ENCODE assay signal across 8 cellular contexts in genomic region chr3:187739125-187739560, GRCh38. TPM values are rescaled to one million over a fixed set of nuclear protein-coding genes. Genes with fewer than 3 reads are reported as not detected.
DNase-seq lines count a peak whose midpoint lies in the region; ATAC-seq and TF ChIP-seq lines count a peak whose summit lies in the region.
"Had no signal": no experiment of that assay in that cellular context is flagged by ENCODE, and none has a peak within 500 bp of the region (broad histone marks: within the 10 kb centered on the region; RNA-seq: fewer than 3 reads in every experiment).

No MANE protein-coding gene starts in this region.

- no peaks in the 10 kb centered on the region for H3K9me3 Mint-ChIP-seq in activated T-helper 2 cell treated with anti-CD3 and anti-CD28 coated beads, Interferon-gamma antibody, Interleukin-2, Interleukin-4, amounts not matched to agents 10 μg/mL and 5 μg/mL and 100 μg/mL, durations not matched to agents 14 hours and 24 hours and 36 hours
- peaks cover 7% of the 10 kb centered on the region for H3K9me3 Mint-ChIP-seq in glutamatergic neuron (ENCODE audit: unreplicated experiment)

- peaks cover 99% of the 10 kb centered on the region for H3K79me2 ChIP-seq in Karpas-422 (ENCODE audit: low read length)

- H3K4me2 ChIP-seq in Karpas-422 (ENCODE audit: low read depth, low read length, poor library complexity, severe bottlenecking): peak overlapping the region; percentile 93

- H3K9ac ChIP-seq in Karpas-422 (ENCODE audit: low read length): peak overlapping the region; percentile 97

- intact Hi-C loops in activated T-helper 2 cell treated with anti-CD3 and anti-CD28 coated beads, Interferon-gamma antibody, Interleukin-2, Interleukin-4, amounts not matched to agents 10 μg/mL and 5 μg/mL and 100 μg/mL, durations not matched to agents 14 hours and 24 hours and 36 hours (cut with micrococcal nuclease): loop anchor here (1.0 to 2.0 kb wide), 3 partner anchors 662 to 1498 kb away; no protein-coding TSS in a partner anchor
- intact Hi-C loops in prostate gland (cut with DNase I): loop anchor here (5.0 kb wide), 1 partner anchor 1408 kb away; no protein-coding TSS in a partner anchor

- H3K4me1 Mint-ChIP-seq in activated T-helper 2 cell treated with anti-CD3 and anti-CD28 coated beads, Interferon-gamma antibody, Interleukin-2, Interleukin-4, amounts not matched to agents 10 μg/mL and 5 μg/mL and 100 μg/mL, durations not matched to agents 14 hours and 24 hours and 36 hours (ENCODE audit: low read depth): peaks cover 38% of the 10 kb centered on the region
- H3K4me1 Mint-ChIP-seq in glutamatergic neuron (ENCODE audit: low read depth, unreplicated experiment): peaks cover 11% of the 10 kb centered on the region

- peak overlapping the region; percentile 85 for H3K4me3 ChIP-seq in Karpas-422 (ENCODE audit: low read length)
- peak overlapping the region; percentile 68 to 83 for H3K4me3 ChIP-seq in prostate gland
- H3K4me3 ChIP-seq in SJCRH30: no peak overlapping the region

- no peak for TF ChIP-seq POLR2A in prostate gland (IDR thresholded peaks at IDR 0.05)

- H3K27me3 ChIP-seq in Karpas-422 (ENCODE audit: low read length) (no peaks in the 10 kb centered on the region), prostate gland (replicated peaks; ENCODE audit: insufficient read depth) (no peaks in the 10 kb centered on the region), foreskin keratinocyte (no peaks in the 10 kb centered on the region), SJCRH30 (no peaks in the 10 kb centered on the region)

- H3K4me3 Mint-ChIP-seq in activated T-helper 2 cell treated with anti-CD3 and anti-CD28 coated beads, Interferon-gamma antibody, Interleukin-2, Interleukin-4, amounts not matched to agents 10 μg/mL and 5 μg/mL and 100 μg/mL, durations not matched to agents 14 hours and 24 hours and 36 hours (ENCODE audit: low read depth): peak overlapping the region; percentile 94
- peak overlapping the region; percentile 89 for H3K4me3 Mint-ChIP-seq in glutamatergic neuron (ENCODE audit: unreplicated experiment)

- no peak overlapping the region for H2AFZ ChIP-seq in Karpas-422 (ENCODE audit: low read length)

- peaks cover 7% of the 10 kb centered on the region for H3K36me3 Mint-ChIP-seq in activated T-helper 2 cell treated with anti-CD3 and anti-CD28 coated beads, Interferon-gamma antibody, Interleukin-2, Interleukin-4, amounts not matched to agents 10 μg/mL and 5 μg/mL and 100 μg/mL, durations not matched to agents 14 hours and 24 hours and 36 hours (ENCODE audit: low read depth)
- no peaks in the 10 kb centered on the region for H3K36me3 Mint-ChIP-seq in glutamatergic neuron (ENCODE audit: unreplicated experiment)

- H4K20me1 ChIP-seq in Karpas-422 (ENCODE audit: insufficient read depth, low read depth, low read length): peaks cover 73% of the 10 kb centered on the region

- no peaks in the 10 kb centered on the region for H3K9me2 ChIP-seq in Karpas-422 (replicated peaks; ENCODE audit: insufficient read depth, low read length)

- DNase-seq in Karpas-422 (no peak), glutamatergic neuron (peak; percentile 60), prostate gland (ENCODE audit: low spot score) (no peak), foreskin keratinocyte (no peak), SJCRH30 (no peak)
- DNase-seq in activated T-helper 2 cell treated with anti-CD3 and anti-CD28 coated beads, Interferon-gamma antibody, Interleukin-2, Interleukin-4, amounts not matched to agents 10 μg/mL and 5 μg/mL and 100 μg/mL, durations not matched to agents 14 hours and 24 hours and 36 hours (ENCODE audit: low spot score): peak; percentile 32

- TF ChIP-seq CTCF in glutamatergic neuron (IDR thresholded peaks at IDR 0.05; ENCODE audit: partially characterized antibody, unreplicated experiment) (no peak), prostate gland (IDR thresholded peaks at IDR 0.05) (no peak), foreskin keratinocyte (conservative IDR thresholded peaks at IDR 0.05) (no peak)

- peak overlapping the region; percentile 70 for H3K27ac Mint-ChIP-seq in activated T-helper 2 cell treated with anti-CD3 and anti-CD28 coated beads, Interferon-gamma antibody, Interleukin-2, Interleukin-4, amounts not matched to agents 10 μg/mL and 5 μg/mL and 100 μg/mL, durations not matched to agents 14 hours and 24 hours and 36 hours
- peak overlapping the region; percentile 68 for H3K27ac Mint-ChIP-seq in glutamatergic neuron (ENCODE audit: unreplicated experiment)

- H3K36me3 ChIP-seq in Karpas-422 (ENCODE audit: insufficient read depth, low read length): peaks cover 76% of the 10 kb centered on the region
- H3K36me3 ChIP-seq in prostate gland: no peaks in the 10 kb centered on the region
- no peaks in the 10 kb centered on the region for H3K36me3 ChIP-seq in SJCRH30

- peaks cover 89% of the 10 kb centered on the region for H3K4me1 ChIP-seq in Karpas-422 (ENCODE audit: low read length)
- H3K4me1 ChIP-seq in prostate gland (replicated peaks): peaks cover 3% of the 10 kb centered on the region
- H3K4me1 ChIP-seq in foreskin keratinocyte: peaks cover 13% of the 10 kb centered on the region
- no peaks in the 10 kb centered on the region for H3K4me1 ChIP-seq in SJCRH30

- ATAC-seq in foreskin keratinocyte (no peak), GM21619 (IDR thresholded peaks at IDR 0.05; ENCODE audit: unreplicated experiment) (no peak)

- H3K9me3 ChIP-seq in Karpas-422 (ENCODE audit: low read length): no peaks in the 10 kb centered on the region
- H3K9me3 ChIP-seq in prostate gland: no peaks in the 10 kb centered on the region
- H3K9me3 ChIP-seq in SJCRH30 (replicated peaks): no peaks in the 10 kb centered on the region

- peak overlapping the region; percentile 98 for H3K27ac ChIP-seq in Karpas-422 (ENCODE audit: low read length)
- peak overlapping the region; percentile 96 to 97 for H3K27ac ChIP-seq in prostate gland
- no peak overlapping the region for H3K27ac ChIP-seq in foreskin keratinocyte
- no peak overlapping the region for H3K27ac ChIP-seq in SJCRH30

- under 1% methylated on average over 21 of the region's 21 CpGs for WGBS in prostate gland

- H3K27me3 Mint-ChIP-seq in activated T-helper 2 cell treated with anti-CD3 and anti-CD28 coated beads, Interferon-gamma antibody, Interleukin-2, Interleukin-4, amounts not matched to agents 10 μg/mL and 5 μg/mL and 100 μg/mL, durations not matched to agents 14 hours and 24 hours and 36 hours (ENCODE audit: low read depth): peaks cover 12% of the 10 kb centered on the region
- H3K27me3 Mint-ChIP-seq in glutamatergic neuron (ENCODE audit: unreplicated experiment): peaks cover 10% of the 10 kb centered on the region

RNA-seq across cellular contexts. Expression of gene BCL6, which starts 6.1 kb away (rescaled TPM):
- 488 and 569 TPM in 2 replicates for total RNA-seq in Karpas-422 (2014; rRNA removed; shearing (Covaris generic); ENCODE audit: low replicate concordance)
- total RNA-seq in activated T-helper 2 cell treated with anti-CD3 and anti-CD28 coated beads, Interferon-gamma antibody, Interleukin-2, Interleukin-4, amounts not matched to agents 10 μg/mL and 5 μg/mL and 100 μg/mL, durations not matched to agents 14 hours and 24 hours and 36 hours: 12.0 and 16.5 TPM in 2 replicates
- total RNA-seq in glutamatergic neuron (ENCODE audit: unreplicated experiment): 2.5 TPM
- 100 to 1,000 TPM in 1 of 2 donors, 10 to 100 TPM in 1; 50.1 to 105 TPM for total RNA-seq in prostate gland
- total RNA-seq in foreskin keratinocyte: 7.1 and 7.7 TPM in 2 replicates
- 1.9 and 2.3 TPM in 2 replicates for polyA plus RNA-seq in foreskin keratinocyte
- total RNA-seq in SJCRH30 (2014; rRNA removed; shearing (Covaris generic)): 0.65 and 0.76 TPM in 2 replicates

RNA-seq across cellular contexts. Expression of gene RTP2, which starts 36.8 kb away (rescaled TPM):
- total RNA-seq in Karpas-422 (2014; rRNA removed; shearing (Covaris generic); ENCODE audit: low replicate concordance): not detected in 2 replicates
- not detected in 2 replicates for total RNA-seq in activated T-helper 2 cell treated with anti-CD3 and anti-CD28 coated beads, Interferon-gamma antibody, Interleukin-2, Interleukin-4, amounts not matched to agents 10 μg/mL and 5 μg/mL and 100 μg/mL, durations not matched to agents 14 hours and 24 hours and 36 hours
- total RNA-seq in glutamatergic neuron (ENCODE audit: unreplicated experiment) (not detected), prostate gland (not detected), foreskin keratinocyte (not detected in 2 replicates)
- not detected in 2 replicates for polyA plus RNA-seq in foreskin keratinocyte
- total RNA-seq in SJCRH30 (2014; rRNA removed; shearing (Covaris generic)): not detected in 2 replicates
- total RNA-seq: T-helper 2 cell treated with Interferon-gamma antibody and Interleukin-4, amounts not matched to agents 100 ng/mL and 5 ng/mL, for 36 hours had no signal

Comparison
In these comparisons a context has a peak if more than half of its experiments do, and no peak if none do; other contexts are left out.
1. DNase-seq: peak in activated T-helper 2 cell treated with anti-CD3 and anti-CD28 coated beads, Interferon-gamma antibody, Interleukin-2, Interleukin-4, amounts not matched to agents 10 μg/mL and 5 μg/mL and 100 μg/mL, durations not matched to agents 14 hours and 24 hours and 36 hours (single experiment) and glutamatergic neuron (single experiment); none in Karpas-422 (single experiment), prostate gland (single experiment), foreskin keratinocyte (0 of 2) and SJCRH30 (0 of 2).
2. H3K27ac ChIP-seq: peak in Karpas-422 (single experiment) and prostate gland (2 of 2); none in foreskin keratinocyte (single experiment) and SJCRH30 (single experiment).